ENCODE assay signal across 8 cellular contexts in genomic region chr6:166999145-166999844, GRCh38. TPM values are rescaled to one million over a fixed set of nuclear protein-coding genes. Genes with fewer than 3 reads are reported as not detected.
DNase-seq lines count a peak whose midpoint lies in the region; ATAC-seq, FAIRE-seq and TF ChIP-seq lines count a peak whose summit lies in the region.

Gene CEP43 (plus strand): TSS chr6:166999397. CDS start chr6:166999413, 16 bp downstream.

- ATAC-seq in HG03442 (IDR thresholded peaks at IDR 0.05; ENCODE audit: unreplicated experiment) = peak; percentile 88
- peak; percentile 91 for ATAC-seq in left colon

- TF ChIP-seq CTCF in coronary artery (IDR thresholded peaks at IDR 0.05) = no peak

- FAIRE-seq in GM19239 (lab: Jason Lieb, UNC) = peak; percentile 96

- DNase-seq in AG20443 (ENCODE audit: low spot score) (peak; percentile 99), GM19239 (ENCODE audit: insufficient read length, low spot score) (peak; percentile 89), NCI-H524 treated with DMSO at 0.1 percent for 48 hours (lab: John Stamatoyannopoulos, UW) (peak; percentile 72), coronary artery (ENCODE audit: low spot score) (peak; percentile 96), left colon (peak; percentile 94 to 95)
- peak; percentile 89 for DNase-seq in activated CD4-positive, alpha-beta T cell treated with anti-CD3 and anti-CD28 coated beads for 48 hours
- peak; percentile 78 to 88 for DNase-seq in stimulated activated CD4-positive, alpha-beta T cell treated with anti-CD3 and anti-CD28 coated beads, Interleukin-1b, Interleukin-23, amount 100 ng/mL, for 4 hours (ENCODE audit: low read depth in 2 of 2)

- intact Hi-C loops in left colon (cut with DNase I, micrococcal nuclease) = loop anchor here in 1 of 2 donors (5.0 kb wide), 1 partner anchor 143 kb away; no protein-coding TSS in a partner anchor

- peak within 1 kb of the TSS; percentile 59 to 75 for H3K27ac ChIP-seq in coronary artery

- H3K4me3 ChIP-seq in coronary artery = peak within 1 kb of the TSS; percentile 99

RNA-seq across cellular contexts. Expression of gene CEP43, which starts in this region (rescaled TPM):
- total RNA-seq in left colon = 10 to 100 TPM; 17.4 to 22.5 TPM

Comparison
In these comparisons a context has a peak if more than half of its experiments do, and no peak if none do; other contexts are left out.
1. Peak in every context shown above with its lines: DNase-seq, ATAC-seq, H3K4me3 ChIP-seq and H3K27ac ChIP-seq.